7 cellular contexts compared by ENCODE assay signal in the genomic region with DNA sequence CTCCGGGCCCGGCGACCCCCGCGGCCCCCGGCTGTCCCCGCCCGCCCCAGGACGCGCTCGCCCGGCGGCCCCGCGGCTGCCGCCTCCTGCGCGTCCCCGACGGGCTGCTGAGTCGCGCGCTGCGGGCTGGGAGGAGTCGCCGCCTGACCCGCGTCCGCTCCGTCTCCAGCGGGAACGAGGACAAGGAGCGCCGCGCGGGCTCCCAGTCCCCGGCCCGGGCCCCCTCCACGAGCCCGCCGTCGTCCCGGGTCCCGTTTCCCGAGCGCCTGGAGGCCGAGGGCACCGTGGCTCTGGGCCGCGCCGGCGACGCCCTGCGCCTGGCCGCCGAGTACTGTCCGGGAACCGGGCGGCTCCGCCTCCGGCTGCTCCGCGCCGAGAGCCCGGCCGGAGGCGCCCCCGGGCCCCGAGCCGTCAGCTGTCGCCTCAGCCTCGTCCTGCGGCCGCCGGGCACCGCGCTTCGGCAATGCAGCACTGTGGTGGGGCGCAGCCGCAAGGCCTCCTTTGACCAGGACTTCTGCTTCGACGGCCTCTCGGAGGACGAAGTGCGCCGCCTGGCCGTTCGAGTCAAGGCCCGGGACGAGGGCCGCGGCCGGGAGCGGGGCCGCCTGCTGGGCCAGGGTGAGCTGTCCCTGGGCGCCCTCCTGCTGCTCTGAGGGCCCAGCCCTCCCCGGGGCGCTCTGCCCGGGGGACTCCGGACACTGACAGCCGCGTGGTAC. TPM values are rescaled to one million over a fixed set of nuclear protein-coding genes. Genes with fewer than 3 reads are reported as not detected.
DNase-seq lines count a peak whose midpoint lies in the region; ATAC-seq and TF ChIP-seq lines count a peak whose summit lies in the region.

No MANE protein-coding gene starts in this region.

- TF ChIP-seq POLR2A in upper lobe of left lung (IDR thresholded peaks at IDR 0.05) = peak in 1 of 4 donors; percentile 8

- H3K9me3 ChIP-seq in mucosa of stomach (ENCODE audit: control insufficient read depth, low read length) (no peaks in the 10 kb centered on the region), upper lobe of left lung (no peaks in the 10 kb centered on the region)

- peaks cover 3% of the 10 kb centered on the region for H3K27me3 ChIP-seq in mucosa of stomach (ENCODE audit: control insufficient read depth, insufficient read depth, low read length)
- no peaks in the 10 kb centered on the region for H3K27me3 ChIP-seq in upper lobe of left lung

- DNase-seq in GM12865 (ENCODE audit: low read depth) = peak; percentile 42
- DNase-seq in HK-2 (ENCODE audit: unreplicated experiment) = peak; percentile 55
- peak; percentile 6 for DNase-seq in activated CD4-positive, alpha-beta T cell treated with anti-CD3 and anti-CD28 coated beads, Interleukin-2, amount 50 U/mL, for 4 hours
- peak; percentile 61 to 92 for DNase-seq in upper lobe of left lung
- DNase-seq in globus pallidus (ENCODE audit: low spot score) = no peak

- H3K9ac ChIP-seq in mucosa of stomach (ENCODE audit: low read length) = peak overlapping the region; percentile 60

- peak overlapping the region; percentile 52 to 80 (median 64) for H3K27ac ChIP-seq in upper lobe of left lung

- H3K4me1 ChIP-seq in mucosa of stomach (ENCODE audit: control insufficient read depth, insufficient read depth, low read length) (no peaks in the 10 kb centered on the region), upper lobe of left lung (peaks cover 13 to 30% (median 27%) of the 10 kb centered on the region in 4 donors)

- ATAC-seq in esophagus mucosa (peak; percentile 20), upper lobe of left lung (ENCODE audit: low FRiP score in 2 of 2) (peak in 1 of 2 donors; percentile 82)

- WGBS in upper lobe of left lung, 2 donors = 0 to 9% methylated on average over 7 to 13 of the region's 102 CpGs

- TF ChIP-seq EP300 in upper lobe of left lung (IDR thresholded peaks at IDR 0.05) = no peak

- no peak for TF ChIP-seq CTCF in GM12865 (IDR thresholded peaks at IDR 0.05; ENCODE audit: insufficient read depth, low read depth, low read length, missing control alignments)
- peak; percentile 20 to 59 (median 38) for TF ChIP-seq CTCF in upper lobe of left lung (IDR thresholded peaks at IDR 0.05)

- peak overlapping the region; percentile 51 for H3K4me3 ChIP-seq in GM12865 (ENCODE audit: low read depth, low read length)
- peak overlapping the region; percentile 11 for H3K4me3 ChIP-seq in mucosa of stomach (ENCODE audit: low read length)
- H3K4me3 ChIP-seq in upper lobe of left lung = peak overlapping the region; percentile 36 to 76 (median 70)

- H3K36me3 ChIP-seq in mucosa of stomach (ENCODE audit: control insufficient read depth, insufficient read depth, low read length) = no peaks in the 10 kb centered on the region
- H3K36me3 ChIP-seq in upper lobe of left lung = no peaks in the 10 kb centered on the region

RNA-seq across cellular contexts. Expression of a gene that starts 1.5 kb away (rescaled TPM):
- 0.44 TPM for total RNA-seq in esophagus mucosa
- under 1 TPM in 3 of 6 donors, not detected in 3; 0.15 to 0.33 (median 0.24) TPM for total RNA-seq in upper lobe of left lung

RNA-seq across cellular contexts. Expression of a gene that starts 8.0 kb away (rescaled TPM):
- total RNA-seq in esophagus mucosa = 13.3 TPM
- total RNA-seq in upper lobe of left lung = 100 to 1,000 TPM in 3 of 6 donors, 10 to 100 TPM in 3; 73.7 to 180 (median 97.4) TPM

Comparison
In these comparisons a context has a peak if more than half of its experiments do, and no peak if none do; other contexts are left out.
1. H3K4me3 ChIP-seq: peak in every context shown above with its lines; median percentile 70 in upper lobe of left lung; 51 in GM12865; 11 in mucosa of stomach.